Comparison of ENCODE assay signal across 18 cellular contexts in genomic region chr11:61054927-61055562, GRCh38. TPM values are rescaled to one million over a fixed set of nuclear protein-coding genes. Genes with fewer than 3 reads are reported as not detected.
DNase-seq lines count a peak whose midpoint lies in the region; ATAC-seq and TF ChIP-seq lines count a peak whose summit lies in the region.
"Had no signal": no experiment of that assay in that cellular context is flagged by ENCODE, and none has a peak within 500 bp of the region (broad histone marks: within the 10 kb centered on the region; RNA-seq: fewer than 3 reads in every experiment).

No MANE protein-coding gene starts in this region.

- no peak overlapping the region for H3K4me3 ChIP-seq in GM23338
- H3K4me3 ChIP-seq in neuronal stem cell (ENCODE audit: low read length in 2 of 2) = no peak overlapping the region
- no peak overlapping the region for H3K4me3 ChIP-seq in tibial nerve
- H3K4me3 ChIP-seq: upper lobe of left lung had no signal

- H4K8ac ChIP-seq in neuronal stem cell (ENCODE audit: low read depth, low read length) = no peak overlapping the region

- no peaks in the 10 kb centered on the region for H3K27me3 ChIP-seq in GM23338 (ENCODE audit: insufficient read depth)
- H3K27me3 ChIP-seq in neuronal stem cell (ENCODE audit: control insufficient read depth in 3 of 3, insufficient read depth in 3 of 3, low read depth in 1 of 3, low read length in 3 of 3) = peaks cover 0 to 5% (median 0%) of the 10 kb centered on the region in 3 experiments
- no peaks in the 10 kb centered on the region for H3K27me3 ChIP-seq in tibial nerve
- H3K27me3 ChIP-seq: upper lobe of left lung had no signal

- H3K27ac ChIP-seq in GM23338 (ENCODE audit: low read depth) = no peak overlapping the region
- no peak overlapping the region for H3K27ac ChIP-seq in neuronal stem cell (replicated peaks; ENCODE audit: low read length)
- no peak overlapping the region for H3K27ac ChIP-seq in tibial nerve
- H3K27ac ChIP-seq: upper lobe of left lung had no signal

- H3K9ac ChIP-seq in neuronal stem cell (ENCODE audit: low read depth, low read length, poor library complexity) = no peak overlapping the region

- no peaks in the 10 kb centered on the region for H3K36me3 ChIP-seq in GM23338 (ENCODE audit: insufficient read depth)
- no peaks in the 10 kb centered on the region for H3K36me3 ChIP-seq in neuronal stem cell (replicated peaks in 1 of 2; ENCODE audit: control insufficient read depth in 2 of 2, insufficient read depth in 2 of 2, low read length in 2 of 2)
- H3K36me3 ChIP-seq in tibial nerve = no peaks in the 10 kb centered on the region
- H3K36me3 ChIP-seq: upper lobe of left lung had no signal

- H2BK12ac ChIP-seq in neuronal stem cell (ENCODE audit: low read length) = no peak overlapping the region

- no peaks in the 10 kb centered on the region for H3K9me2 ChIP-seq in GM23338 (ENCODE audit: insufficient read depth)

- no peaks in the 10 kb centered on the region for H3K79me2 ChIP-seq in GM23338 (replicated peaks; ENCODE audit: insufficient read depth)

- no peaks in the 10 kb centered on the region for H3F3A ChIP-seq in GM23338 (replicated peaks; ENCODE audit: low read depth)

- no peak overlapping the region for H4K91ac ChIP-seq in neuronal stem cell (ENCODE audit: low read depth, low read length, poor library complexity)

- H4K20me1 ChIP-seq in GM23338 (replicated peaks; ENCODE audit: insufficient read depth) = no peaks in the 10 kb centered on the region

- H3K4me1 ChIP-seq in GM23338 (ENCODE audit: insufficient read depth) = no peaks in the 10 kb centered on the region
- H3K4me1 ChIP-seq in neuronal stem cell (ENCODE audit: control insufficient read depth in 2 of 2, insufficient read depth in 1 of 2, low read depth in 1 of 2, low read length in 2 of 2) = peaks cover 0 to 9% of the 10 kb centered on the region in 2 donors
- no peaks in the 10 kb centered on the region for H3K4me1 ChIP-seq in tibial nerve

- H3K36me3 Mint-ChIP-seq in GM23338 (ENCODE audit: low read depth) = no peaks in the 10 kb centered on the region
- peaks cover 20 to 48% of the 10 kb centered on the region in 2 donors for H3K36me3 Mint-ChIP-seq in activated T-cell treated with anti-CD3 and anti-CD28 coated beads, Interleukin-2, amount 50 U/mL, for 72 hours (ENCODE audit: insufficient read depth in 2 of 2)

- DNase-seq in activated CD4-positive, alpha-beta T cell treated with anti-CD3 and anti-CD28 coated beads for 48 hours = peak; percentile 70
- DNase-seq in activated CD4-positive, alpha-beta T cell treated with anti-CD3 and anti-CD28 coated beads, Interleukin-2, amount 50 U/mL, for 1 hour = no peak
- DNase-seq in GM23338 (ENCODE audit: low spot score) = no peak
- peak; percentile 65 to 73 for DNase-seq in activated T-cell treated with anti-CD3 and anti-CD28 coated beads, Interleukin-2, amount 50 U/mL, for 72 hours
- DNase-seq in neuronal stem cell (ENCODE audit: low spot score) = no peak
- no peak for DNase-seq in tibial nerve (ENCODE audit: low spot score in 2 of 2)
- DNase-seq in NCI-H82 (lab: John Stamatoyannopoulos, UW) = no peak
- DNase-seq in amniotic stem cell (lab: John Stamatoyannopoulos, UW) = no peak
- DNase-seq: aorta; C1 segment of cervical spinal cord; DMS79 treated with DMSO at 0.1 percent for 48 hours; erythroblast; KBM-7; mammary epithelial cell; NCI-H1105 treated with DMSO at 0.1 percent for 48 hours; nephron progenitor cell; NK-92 treated with Interleukin-12 subunit alpha and Interleukin-12 subunit beta, amount 100 ng/mL, for 24 hours had no signal

- WGBS in neuronal stem cell (ENCODE audit: extremely low coverage in 2 of 2, insufficient read length in 2 of 2, insufficient replicate concordance in 1 of 2), 2 donors = no CpG with 5 or more reads among the region's 16 CpGs
- 79 to 86% methylated on average over 16 of the region's 16 CpGs for WGBS in tibial nerve, 2 donors

- TF ChIP-seq CTCF in GM23338 (conservative IDR thresholded peaks at IDR 0.05; ENCODE audit: low read depth in 2 of 2) = no peak
- TF ChIP-seq CTCF in tibial nerve (IDR thresholded peaks at IDR 0.05) = no peak

- H3K4me1 Mint-ChIP-seq in GM23338 = peaks cover 2% of the 10 kb centered on the region; the same call in 1 of the 3 replicates
- peaks cover 91% of the 10 kb centered on the region for H3K4me1 Mint-ChIP-seq in activated T-cell treated with anti-CD3 and anti-CD28 coated beads, Interleukin-2, amount 50 U/mL, for 72 hours (ENCODE audit: low read depth)

- H3K23ac ChIP-seq in neuronal stem cell (ENCODE audit: low read depth, low read length, poor library complexity) = peak overlapping the region; percentile 44

- peak overlapping the region; percentile 9 for H2BK15ac ChIP-seq in neuronal stem cell (ENCODE audit: low read length)

- peak overlapping the region; percentile 39 for H3K4ac ChIP-seq in neuronal stem cell (ENCODE audit: low read length)

- H3K14ac ChIP-seq in neuronal stem cell (ENCODE audit: low read length) = peak overlapping the region; percentile 14

- peak overlapping the region; percentile 54 for H3K18ac ChIP-seq in neuronal stem cell (ENCODE audit: low read length)

- no peak overlapping the region for H3K4me2 ChIP-seq in GM23338
- H3K4me2 ChIP-seq in neuronal stem cell (ENCODE audit: insufficient read depth, low read length, poor library complexity, severe bottlenecking) = no peak overlapping the region

- no peak for ATAC-seq in GM23338
- peak; percentile 85 to 86 for ATAC-seq in activated T-cell treated with anti-CD3 and anti-CD28 coated beads, Interleukin-2, amount 50 U/mL, for 72 hours (replicated peaks in 1 of 2)

- H3K27ac Mint-ChIP-seq in GM23338 = no peak overlapping the region
- H3K27ac Mint-ChIP-seq in activated T-cell treated with anti-CD3 and anti-CD28 coated beads, Interleukin-2, amount 50 U/mL, for 72 hours = peak overlapping the region; percentile 87
- H3K27ac Mint-ChIP-seq: nephron progenitor cell had no signal

- no peaks in the 10 kb centered on the region for H3K79me1 ChIP-seq in neuronal stem cell (ENCODE audit: low read depth, low read length)

- H3K4me3 Mint-ChIP-seq in GM23338 = no peak overlapping the region
- H3K4me3 Mint-ChIP-seq in activated T-cell treated with anti-CD3 and anti-CD28 coated beads, Interleukin-2, amount 50 U/mL, for 72 hours = peak overlapping the region; percentile 60 to 75
- H3K4me3 Mint-ChIP-seq: nephron progenitor cell had no signal

- H2BK120ac ChIP-seq in neuronal stem cell (ENCODE audit: low read depth, low read length) = no peak overlapping the region

- H2BK5ac ChIP-seq in neuronal stem cell (ENCODE audit: low read length) = no peak overlapping the region

- H2AFZ ChIP-seq in GM23338 (peak overlapping the region; percentile 43; the same call in 1 of the 2 replicates), neuronal stem cell (ENCODE audit: low read length) (no peak overlapping the region)

- H3K9me3 Mint-ChIP-seq in GM23338 = no peaks in the 10 kb centered on the region; the same call in 2 of the 3 replicates
- H3K9me3 Mint-ChIP-seq in activated T-cell treated with anti-CD3 and anti-CD28 coated beads, Interleukin-2, amount 50 U/mL, for 72 hours = no peaks in the 10 kb centered on the region
- H3K9me3 Mint-ChIP-seq: nephron progenitor cell had no signal

- TF ChIP-seq POLR2A in tibial nerve (IDR thresholded peaks at IDR 0.05) = no peak

- TF ChIP-seq EP300 in tibial nerve (IDR thresholded peaks at IDR 0.05) = no peak

- H3K9me3 ChIP-seq in neuronal stem cell (replicated peaks in 1 of 2; ENCODE audit: control insufficient read depth in 2 of 2, insufficient read depth in 1 of 2, low read depth in 1 of 2, low read length in 2 of 2) (peaks cover 0 to 2% of the 10 kb centered on the region in 2 donors), tibial nerve (no peaks in the 10 kb centered on the region)
- H3K9me3 ChIP-seq: upper lobe of left lung had no signal

- peaks cover 6% of the 10 kb centered on the region for H3K27me3 Mint-ChIP-seq in GM23338 (ENCODE audit: insufficient read depth, low read depth, poor library complexity)
- H3K27me3 Mint-ChIP-seq in activated T-cell treated with anti-CD3 and anti-CD28 coated beads, Interleukin-2, amount 50 U/mL, for 72 hours (ENCODE audit: low read depth) = no peaks in the 10 kb centered on the region

- peak overlapping the region; percentile 60 for H2AK5ac ChIP-seq in neuronal stem cell (ENCODE audit: low read depth, low read length)

RNA-seq across cellular contexts. Expression of gene CD5, which starts 47.2 kb away (rescaled TPM):
- not detected in 2 replicates for total RNA-seq in GM23338 (2014; rRNA removed; shearing (Covaris generic))
- polyA plus RNA-seq in GM23338 (2016; fragmentation: Nextera tagmentation; extraction: Ambion mirVana) = not detected in 2 replicates
- total RNA-seq in activated T-cell treated with anti-CD3 and anti-CD28 coated beads, Interleukin-2, amount 50 U/mL, for 72 hours = 100 to 1,000 TPM; 285 to 317 TPM
- polyA plus RNA-seq in neuronal stem cell (2013, experiment 1 of 2) = not detected
- polyA plus RNA-seq in neuronal stem cell (2013, experiment 2 of 2) = not detected
- total RNA-seq in tibial nerve = 1 to 10 TPM in 1 of 4 donors, under 1 TPM in 3; 0.20 to 1.8 (median 0.43) TPM
- total RNA-seq: mammary epithelial cell had no signal
- polyA plus RNA-seq: mammary epithelial cell had no signal

Comparison
In these comparisons a context has a peak if more than half of its experiments do, and no peak if none do; other contexts are left out.
1. DNase-seq: peak in activated CD4-positive, alpha-beta T cell treated with anti-CD3 and anti-CD28 coated beads for 48 hours (single experiment) and activated T-cell treated with anti-CD3 and anti-CD28 coated beads, Interleukin-2, amount 50 U/mL, for 72 hours (2 of 2); none in activated CD4-positive, alpha-beta T cell treated with anti-CD3 and anti-CD28 coated beads, Interleukin-2, amount 50 U/mL, for 1 hour (single experiment), GM23338 (single experiment), neuronal stem cell (single experiment), tibial nerve (0 of 2), NCI-H82 (single experiment) and amniotic stem cell (single experiment).
2. RNA of gene CD5, which starts 47.2 kb away (total RNA-seq): 285 to 317 TPM in activated T-cell treated with anti-CD3 and anti-CD28 coated beads, Interleukin-2, amount 50 U/mL, for 72 hours; 0.20 to 1.8 TPM in tibial nerve and not detected in GM23338; every median in the first group is over 100 times any median in the second.